Comparison of ENCODE assay signal across 9 cellular contexts in genomic region chr14:70714055-70714550, GRCh38.
DNase-seq lines count a peak whose midpoint lies in the region; TF ChIP-seq lines count a peak whose summit lies in the region.
"Had no signal": no experiment of that assay in that cellular context is flagged by ENCODE, and none has a peak within 500 bp of the region (broad histone marks: within the 10 kb centered on the region; RNA-seq: fewer than 3 reads in every experiment).

No MANE protein-coding gene starts in this region.

- no peak overlapping the region for H3K4me2 ChIP-seq in MM.1S (ENCODE audit: low read depth, low read length)

- H4K20me1 ChIP-seq in MM.1S (ENCODE audit: insufficient read depth, low read length), result no peaks in the 10 kb centered on the region

- H3K9me3 ChIP-seq in MM.1S (replicated peaks; ENCODE audit: insufficient read depth, low read length) (no peaks in the 10 kb centered on the region), SJCRH30 (replicated peaks) (no peaks in the 10 kb centered on the region), ascending aorta (no peaks in the 10 kb centered on the region), MG63 (no peaks in the 10 kb centered on the region)

- H3K27me3 ChIP-seq in MM.1S (replicated peaks; ENCODE audit: insufficient read depth, low read length) (no peaks in the 10 kb centered on the region), SJCRH30 (no peaks in the 10 kb centered on the region), ascending aorta (no peaks in the 10 kb centered on the region), MG63 (no peaks in the 10 kb centered on the region)

- H3K36me3 ChIP-seq in MM.1S (replicated peaks; ENCODE audit: insufficient read depth, low read length), result no peaks in the 10 kb centered on the region
- H3K36me3 ChIP-seq in SJCRH30, result no peaks in the 10 kb centered on the region
- H3K36me3 ChIP-seq in ascending aorta, result no peaks in the 10 kb centered on the region
- H3K36me3 ChIP-seq in MG63, result no peaks in the 10 kb centered on the region

- no peaks in the 10 kb centered on the region for H3F3A ChIP-seq in MM.1S (ENCODE audit: insufficient read depth, low read length)

- no peaks in the 10 kb centered on the region for H3K79me2 ChIP-seq in MM.1S (ENCODE audit: low read length)

- DNase-seq in EH (ENCODE audit: low read depth), result peak; percentile 57
- DNase-seq in MM.1S, result peak; percentile 13
- peak; percentile 50 to 86 for DNase-seq in SJCRH30
- DNase-seq in ascending aorta (ENCODE audit: low spot score in 2 of 2), result no peak
- peak; percentile 59 for DNase-seq in iPS-NIHi11 (ENCODE audit: low spot score)
- peak; percentile 48 to 57 for DNase-seq in stimulated activated CD4-positive, alpha-beta T cell treated with anti-CD3 and anti-CD28 coated beads, Interleukin-2, amount 100 ng/mL, for 48 hours
- no peak for DNase-seq in ecto neural progenitor cell (ENCODE audit: low spot score)
- no peak for DNase-seq in MG63
- DNase-seq: activated naive CD8-positive, alpha-beta T cell treated with anti-CD3 and anti-CD28 coated beads, Interleukin-2, amount 10 ng/mL, durations not matched to agents 7 days and 5 days had no signal

- H3K27ac ChIP-seq in MM.1S (ENCODE audit: low read length) (no peak overlapping the region), SJCRH30 (no peak overlapping the region), ascending aorta (peak overlapping the region in 1 of 2 donors; percentile 64)

- H3K9ac ChIP-seq in MM.1S (ENCODE audit: low read length), result no peak overlapping the region

- intact Hi-C loops in ascending aorta (cut with DNase I), result loop anchor here (2.0 to 5.0 kb wide), 5 partner anchors 72 to 897 kb away; partner anchors contain the start of genes MAP3K9, MED6 and TTC9

- H3K4me3 ChIP-seq in MM.1S (ENCODE audit: low read length) (no peak overlapping the region), SJCRH30 (no peak overlapping the region), ascending aorta (peak overlapping the region in 1 of 2 donors; percentile 18), MG63 (no peak overlapping the region)

- H3K4me1 ChIP-seq in MM.1S (ENCODE audit: low read length) (no peaks in the 10 kb centered on the region), SJCRH30 (peaks cover 8% of the 10 kb centered on the region), ascending aorta (peaks cover 0 to 8% of the 10 kb centered on the region in 2 donors)

- TF ChIP-seq CTCF in MM.1S (IDR thresholded peaks at IDR 0.05; ENCODE audit: low read length) (peak; percentile 48), ascending aorta (IDR thresholded peaks at IDR 0.05) (peak; percentile 43 to 73 (median 67))

- H3K9me2 ChIP-seq in MM.1S (replicated peaks; ENCODE audit: insufficient read depth, low read length), result no peaks in the 10 kb centered on the region

- no peak overlapping the region for H2AFZ ChIP-seq in MM.1S (ENCODE audit: low read length)

Comparison
In these comparisons a context has a peak if more than half of its experiments do, and no peak if none do; other contexts are left out.
1. DNase-seq: peak in EH (single experiment), MM.1S (single experiment), SJCRH30 (2 of 2), iPS-NIHi11 (single experiment) and stimulated activated CD4-positive, alpha-beta T cell treated with anti-CD3 and anti-CD28 coated beads, Interleukin-2, amount 100 ng/mL, for 48 hours (2 of 2); none in ascending aorta (0 of 2), ecto neural progenitor cell (single experiment) and MG63 (single experiment).